In the genomic region with DNA sequence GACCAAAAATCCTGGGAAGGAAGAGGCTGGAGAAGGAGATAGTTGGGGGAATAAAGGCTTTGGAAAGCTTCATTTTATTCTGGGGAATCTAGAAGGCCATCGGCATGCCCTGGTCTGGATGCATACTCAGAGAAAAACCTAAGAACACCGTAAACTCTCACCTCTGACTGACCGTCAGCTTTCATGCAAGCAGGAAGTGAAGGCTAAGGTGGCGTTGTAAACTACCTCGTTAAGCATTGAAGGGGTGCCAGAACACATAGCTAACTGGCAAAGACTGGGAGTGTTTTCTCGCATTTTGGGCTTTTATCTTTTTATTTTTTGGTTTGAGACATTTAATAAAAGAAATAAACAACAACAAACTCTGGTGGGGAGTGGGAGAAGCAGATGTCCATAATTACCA, we compare ENCODE assay signal across 20 cellular contexts. TPM values are rescaled to one million over a fixed set of nuclear protein-coding genes. Genes with fewer than 3 reads are reported as not detected.
A peak's percentile ranks its signal among the peaks of the same experiment; 100 is the strongest.
DNase-seq lines count a peak whose midpoint lies in the region; ATAC-seq and TF ChIP-seq lines count a peak whose summit lies in the region.
"Had no signal": no experiment of that assay in that cellular context is flagged by ENCODE, and none has a peak within 500 bp of the region (broad histone marks: within the 10 kb centered on the region; RNA-seq: fewer than 3 reads in every experiment).

No MANE protein-coding gene starts in this region.

- peak; percentile 14 for DNase-seq in DMS53 (lab: John Stamatoyannopoulos, UW)
- DNase-seq in DMS53 treated with DMSO at 0.1 percent for 48 hours (lab: John Stamatoyannopoulos, UW; ENCODE audit: unreplicated experiment): no peak
- DNase-seq in NCI-H2029 treated with DMSO at 0.1 percent for 48 hours (lab: John Stamatoyannopoulos, UW): peak; percentile 9
- DNase-seq in hepatocyte (ENCODE audit: low spot score): no peak
- DNase-seq in MG63: no peak
- no peak for DNase-seq in NCI-H1092 treated with DMSO at 0.1 percent for 48 hours (lab: John Stamatoyannopoulos, UW)
- DNase-seq in effector memory CD8-positive, alpha-beta T cell: no peak
- DNase-seq: 8988T, AML-193, C1 segment of cervical spinal cord, KBM-7, NCI-H1105 treated with DMSO at 0.1 percent for 48 hours, NCI-H2081 treated with DMSO at 0.1 percent for 48 hours, NCI-H2171 treated with DMSO at 0.1 percent for 48 hours, NCI-H526, Peyer's patch had no signal

- H3K36me3 Mint-ChIP-seq in effector memory CD8-positive, alpha-beta T cell (ENCODE audit: insufficient read depth): peaks cover 7% of the 10 kb centered on the region

- peaks cover 12 to 15% of the 10 kb centered on the region in 2 donors for H3K27me3 Mint-ChIP-seq in effector memory CD8-positive, alpha-beta T cell

- H3K27ac Mint-ChIP-seq in effector memory CD8-positive, alpha-beta T cell: no peak overlapping the region

- H3K36me3 ChIP-seq in hepatocyte (replicated peaks; ENCODE audit: insufficient read depth, low read depth) (no peaks in the 10 kb centered on the region), MG63 (no peaks in the 10 kb centered on the region)
- H3K36me3 ChIP-seq: Peyer's patch had no signal

- H3K27ac ChIP-seq in hepatocyte: peak overlapping the region; percentile 35
- H3K27ac ChIP-seq: Peyer's patch had no signal

- no peaks in the 10 kb centered on the region for H4K20me1 ChIP-seq in hepatocyte (ENCODE audit: insufficient read depth, poor library complexity, severe bottlenecking)

- TF ChIP-seq CTCF in hepatocyte (IDR thresholded peaks at IDR 0.05; ENCODE audit: poor library complexity): no peak

- no peaks in the 10 kb centered on the region for H3K9me3 Mint-ChIP-seq in effector memory CD8-positive, alpha-beta T cell

- peaks cover 9 to 11% of the 10 kb centered on the region in 2 donors for H3K4me1 Mint-ChIP-seq in effector memory CD8-positive, alpha-beta T cell (ENCODE audit: low read depth in 2 of 2)

- no peak for ATAC-seq in GM19328 (IDR thresholded peaks at IDR 0.05; ENCODE audit: unreplicated experiment)
- ATAC-seq in effector memory CD8-positive, alpha-beta T cell (replicated peaks): no peak
- ATAC-seq: SK-N-SH treated with all-trans-retinoic acid at 6 μM for 48 hours had no signal

- H3K4me3 Mint-ChIP-seq in effector memory CD8-positive, alpha-beta T cell: no peak overlapping the region

- no peaks in the 10 kb centered on the region for H3K9me2 ChIP-seq in hepatocyte (replicated peaks; ENCODE audit: insufficient read depth)

- 84% methylated on average over 6 of the region's 6 CpGs for WGBS in hepatocyte (ENCODE audit: low lambda C conversion rate, missing lambda C conversion rate)

- H3K4me2 ChIP-seq in hepatocyte: no peak overlapping the region

- H2AFZ ChIP-seq in hepatocyte: no peak overlapping the region

- peaks cover 17% of the 10 kb centered on the region for H3K79me2 ChIP-seq in hepatocyte

- H3K27me3 ChIP-seq in hepatocyte (no peaks in the 10 kb centered on the region), MG63 (no peaks in the 10 kb centered on the region)
- H3K27me3 ChIP-seq: Peyer's patch had no signal

- no peak overlapping the region for H3K4me3 ChIP-seq in hepatocyte
- no peak overlapping the region for H3K4me3 ChIP-seq in MG63
- H3K4me3 ChIP-seq: Peyer's patch had no signal

- no peaks in the 10 kb centered on the region for H3K9me3 ChIP-seq in hepatocyte (ENCODE audit: low read depth)
- H3K9me3 ChIP-seq in MG63: peaks cover 4% of the 10 kb centered on the region; the same call in 1 of the 2 replicates
- H3K9me3 ChIP-seq: Peyer's patch had no signal

- H3K4me1 ChIP-seq in hepatocyte (ENCODE audit: insufficient read depth): no peaks in the 10 kb centered on the region

RNA-seq across cellular contexts. Expression of gene SLC38A9, which starts 2.6 kb away (rescaled TPM):
- total RNA-seq in hepatocyte: 36.1 and 37.8 TPM in 2 replicates
- polyA plus RNA-seq in hepatocyte: 21.4 and 28.1 TPM in 2 replicates
- 12.9 and 30.0 TPM in 2 replicates for total RNA-seq in MG63 (2014; rRNA removed; shearing (Covaris generic); ENCODE audit: low replicate concordance)

RNA-seq across cellular contexts. Expression of gene DDX4, which starts 23.1 kb away (rescaled TPM):
- 0.17 TPM in 1 of 2 replicates, not detected in the other for total RNA-seq in hepatocyte
- polyA plus RNA-seq in hepatocyte: not detected in 2 replicates
- not detected in 2 replicates for total RNA-seq in MG63 (2014; rRNA removed; shearing (Covaris generic); ENCODE audit: low replicate concordance)
- total RNA-seq: G401, OCI-LY7, Peyer's patch had no signal

Comparison
In these comparisons a context has a peak if more than half of its experiments do, and no peak if none do; other contexts are left out.
1. DNase-seq: peak in DMS53 (single experiment) and NCI-H2029 treated with DMSO at 0.1 percent for 48 hours (single experiment); none in DMS53 treated with DMSO at 0.1 percent for 48 hours (single experiment), hepatocyte (single experiment), MG63 (single experiment), NCI-H1092 treated with DMSO at 0.1 percent for 48 hours (single experiment) and effector memory CD8-positive, alpha-beta T cell (0 of 3).